8 cellular contexts compared by ENCODE assay signal in the genomic region with DNA sequence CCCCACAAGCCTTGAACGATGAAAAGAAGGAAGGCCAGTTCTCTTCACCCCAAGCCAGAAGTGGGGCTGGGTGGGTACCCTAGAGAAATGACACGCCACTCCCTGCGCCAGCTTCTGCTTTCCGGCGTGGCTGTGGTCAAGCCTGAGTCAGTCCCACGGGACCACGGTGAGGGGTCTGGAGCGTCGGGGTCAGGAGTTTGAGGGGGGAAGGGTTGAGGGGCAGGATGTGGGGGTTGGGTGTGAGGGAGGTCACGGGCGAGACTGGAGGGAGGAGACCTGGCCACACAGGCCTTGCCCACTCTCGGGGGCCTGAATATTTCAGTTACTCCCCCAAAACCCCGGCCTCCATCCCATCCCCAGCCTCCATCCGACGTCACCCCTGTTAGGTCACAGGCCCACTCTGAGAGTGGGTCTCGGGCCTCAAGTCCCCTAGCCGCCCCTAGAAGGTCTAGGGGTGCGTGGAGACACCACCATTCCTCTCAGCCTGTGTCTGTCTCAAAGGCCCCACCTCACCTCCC. TPM values are rescaled to one million over a fixed set of nuclear protein-coding genes. Genes with fewer than 3 reads are reported as not detected.
A peak's percentile ranks its signal among the peaks of the same experiment; 100 is the strongest.
DNase-seq lines count a peak whose midpoint lies in the region; ATAC-seq and TF ChIP-seq lines count a peak whose summit lies in the region.

No MANE protein-coding gene starts in this region.

- H4K8ac ChIP-seq in mesenchymal stem cell (ENCODE audit: low read length) = peak overlapping the region; percentile 82

- H3K27me3 Mint-ChIP-seq in brain = peaks cover 28% of the 10 kb centered on the region

- H3K18ac ChIP-seq in mesenchymal stem cell (ENCODE audit: low read depth in 1 of 2, low read length in 2 of 2) = peak overlapping the region; percentile 46 to 94

- H2AFZ ChIP-seq in mesenchymal stem cell (ENCODE audit: low read depth, low read length) = peak overlapping the region; percentile 66

- H3K79me1 ChIP-seq in mesenchymal stem cell (replicated peaks; ENCODE audit: low read length, poor library complexity, severe bottlenecking) = peaks cover 3% of the 10 kb centered on the region

- H2BK5ac ChIP-seq in mesenchymal stem cell (ENCODE audit: low read depth, low read length, poor library complexity, severe bottlenecking) = no peak overlapping the region

- peak overlapping the region in 4 of 5 experiments; percentile 49 to 80 (median 57) for H3K4me3 Mint-ChIP-seq in brain

- peaks cover 32 to 41% of the 10 kb centered on the region in 2 experiments for H3K36me3 ChIP-seq in mesenchymal stem cell (ENCODE audit: control insufficient read depth in 1 of 2, insufficient read depth in 2 of 2, low read depth in 1 of 2, low read length in 2 of 2)

- no peak overlapping the region for H2AK5ac ChIP-seq in mesenchymal stem cell (ENCODE audit: low read length, severe bottlenecking)

- H3K9me3 ChIP-seq in mesenchymal stem cell (ENCODE audit: control insufficient read depth, low read length) = no peaks in the 10 kb centered on the region

- TF ChIP-seq CTCF in GM12875 (IDR thresholded peaks at IDR 0.05; ENCODE audit: borderline replicate concordance, insufficient read depth, low read depth, low read length) (no peak), brain (conservative IDR thresholded peaks at IDR 0.05) (no peak)

- no peak overlapping the region for H2BK120ac ChIP-seq in mesenchymal stem cell (ENCODE audit: low read depth, low read length)

- peaks cover 7% of the 10 kb centered on the region for H3K4me1 Mint-ChIP-seq in brain

- H3K23ac ChIP-seq in mesenchymal stem cell (ENCODE audit: low read length in 2 of 2) = peak overlapping the region in 1 of 2 experiments; percentile 90

- peak overlapping the region; percentile 99 for H3K4me2 ChIP-seq in mesenchymal stem cell (ENCODE audit: low read length, poor library complexity, severe bottlenecking)

- H2BK12ac ChIP-seq in mesenchymal stem cell (ENCODE audit: low read length in 2 of 2) = peak overlapping the region in 1 of 2 experiments; percentile 95

- 60% methylated on average over 16 of the region's 18 CpGs for WGBS in mesenchymal stem cell

- peak overlapping the region; percentile 87 for H3K9ac ChIP-seq in mesenchymal stem cell (ENCODE audit: low read length)

- H3K4me3 ChIP-seq in GM12875 (ENCODE audit: low read depth, low read length) (peak overlapping the region; percentile 68), mesenchymal stem cell (ENCODE audit: insufficient read depth in 1 of 2, low read depth in 1 of 2, low read length in 2 of 2) (peak overlapping the region; percentile 62 to 93)

- peak overlapping the region; percentile 60 for H4K91ac ChIP-seq in mesenchymal stem cell (ENCODE audit: low read length)

- H3K27ac Mint-ChIP-seq in brain = peak overlapping the region in 3 of 5 experiments; percentile 34 to 54 (median 43)

- H3K4ac ChIP-seq in mesenchymal stem cell (ENCODE audit: low read depth in 1 of 2, low read length in 2 of 2) = peak overlapping the region in 1 of 2 experiments; percentile 84

- H3K14ac ChIP-seq in mesenchymal stem cell (ENCODE audit: low read length in 2 of 2) = peak overlapping the region in 1 of 2 experiments; percentile 79

- peak overlapping the region; percentile 44 for H2BK15ac ChIP-seq in mesenchymal stem cell (ENCODE audit: low read depth, poor library complexity, severe bottlenecking)

- H3K4me1 ChIP-seq in mesenchymal stem cell (ENCODE audit: control insufficient read depth, insufficient read depth, low read depth, low read length) = peaks cover 16% of the 10 kb centered on the region

- ATAC-seq in HG03175 (IDR thresholded peaks at IDR 0.05; ENCODE audit: unreplicated experiment) (peak; percentile 14), HG02973 (IDR thresholded peaks at IDR 0.05; ENCODE audit: unreplicated experiment) (no peak), GM18868 (IDR thresholded peaks at IDR 0.05; ENCODE audit: unreplicated experiment) (no peak)

- DNase-seq in mesenchymal stem cell = peak; percentile 46
- no peak for DNase-seq in SIG-M5 treated with dmso at 0.1 percent for 504 hours (lab: John Stamatoyannopoulos, UW; ENCODE audit: unreplicated experiment)
- DNase-seq in NCI-H82 treated with DMSO at 0.1 percent for 48 hours (lab: John Stamatoyannopoulos, UW; ENCODE audit: unreplicated experiment) = no peak

- H3K27me3 ChIP-seq in mesenchymal stem cell (ENCODE audit: control insufficient read depth in 1 of 2, insufficient read depth in 1 of 2, low read length in 2 of 2) = peaks cover 0 to 7% of the 10 kb centered on the region in 2 experiments

- no peak overlapping the region for H3K27ac ChIP-seq in mesenchymal stem cell (ENCODE audit: low read length, poor library complexity, severe bottlenecking)

- H3K9me3 Mint-ChIP-seq in brain = peaks cover 0 to 3% (median 0%) of the 10 kb centered on the region in 5 experiments

- H3K36me3 Mint-ChIP-seq in brain = peaks cover 35% of the 10 kb centered on the region

RNA-seq across cellular contexts. Expression of gene IFI30, which starts 0.5 kb away (rescaled TPM):
- 55.7 TPM for polyA plus RNA-seq in brain (ENCODE audit: insufficient read depth, low read depth, low replicate concordance)
- polyA plus RNA-seq in mesenchymal stem cell (2013, experiment 1 of 2) = 28.4 TPM
- 27.7 TPM for polyA plus RNA-seq in mesenchymal stem cell (2013, experiment 2 of 2)

RNA-seq across cellular contexts. Expression of gene MPV17L2, which starts 19.9 kb away (rescaled TPM):
- 19.0 TPM for polyA plus RNA-seq in brain (ENCODE audit: insufficient read depth, low read depth, low replicate concordance)
- polyA plus RNA-seq in mesenchymal stem cell (2013, experiment 1 of 2) = 19.7 TPM
- polyA plus RNA-seq in mesenchymal stem cell (2013, experiment 2 of 2) = 20.2 TPM

RNA-seq across cellular contexts. Expression of gene PIK3R2, which starts 20.1 kb away (rescaled TPM):
- polyA plus RNA-seq in brain (ENCODE audit: insufficient read depth, low read depth, low replicate concordance) = 30.0 TPM
- polyA plus RNA-seq in mesenchymal stem cell (2013, experiment 1 of 2) = 83.2 TPM
- 80.2 TPM for polyA plus RNA-seq in mesenchymal stem cell (2013, experiment 2 of 2)

RNA-seq across cellular contexts. Expression of gene RAB3A, which starts 30.7 kb away (rescaled TPM):
- 184 TPM for polyA plus RNA-seq in brain (ENCODE audit: insufficient read depth, low read depth, low replicate concordance)
- polyA plus RNA-seq in mesenchymal stem cell (2013, experiment 1 of 2) = 5.6 TPM
- polyA plus RNA-seq in mesenchymal stem cell (2013, experiment 2 of 2) = 5.8 TPM

RNA-seq across cellular contexts. Expression of gene PDE4C, which starts 53.1 kb away (rescaled TPM):
- polyA plus RNA-seq in brain (ENCODE audit: insufficient read depth, low read depth, low replicate concordance) = 0.25 TPM
- polyA plus RNA-seq in mesenchymal stem cell (2013, experiment 1 of 2) = 0.04 TPM
- polyA plus RNA-seq in mesenchymal stem cell (2013, experiment 2 of 2) = not detected
